Comparison of ENCODE assay signal across 10 cellular contexts in genomic region chr2:126419403-126419802, GRCh38.
"Had no signal": no experiment of that assay in that cellular context is flagged by ENCODE, and none has a peak within 500 bp of the region (broad histone marks: within the 10 kb centered on the region; RNA-seq: fewer than 3 reads in every experiment).

No MANE protein-coding gene starts in this region.

- DNase-seq: GM23248, GOT3, H7, HFFc6, IMR-90, KBM-7 had no signal

- H3K9ac ChIP-seq: GM23248, KMS-11 had no signal

- H3K4me3 ChIP-seq: GM23248, HAP-1 had no signal

- H3K27ac ChIP-seq: GM23248, HL-60, KMS-11 had no signal

- H3K4me3 Mint-ChIP-seq: HFFc6 had no signal

- ATAC-seq: HCT116 had no signal

- H3K4me1 ChIP-seq: HAP-1 had no signal

- H3K9me3 ChIP-seq: HAP-1 had no signal

- H3K27ac Mint-ChIP-seq: HFFc6 had no signal

- H2AFZ ChIP-seq: GM23248 had no signal

- H3K36me3 ChIP-seq: HAP-1 had no signal

- H3K4me2 ChIP-seq: KMS-11 had no signal
